In the genomic region with DNA sequence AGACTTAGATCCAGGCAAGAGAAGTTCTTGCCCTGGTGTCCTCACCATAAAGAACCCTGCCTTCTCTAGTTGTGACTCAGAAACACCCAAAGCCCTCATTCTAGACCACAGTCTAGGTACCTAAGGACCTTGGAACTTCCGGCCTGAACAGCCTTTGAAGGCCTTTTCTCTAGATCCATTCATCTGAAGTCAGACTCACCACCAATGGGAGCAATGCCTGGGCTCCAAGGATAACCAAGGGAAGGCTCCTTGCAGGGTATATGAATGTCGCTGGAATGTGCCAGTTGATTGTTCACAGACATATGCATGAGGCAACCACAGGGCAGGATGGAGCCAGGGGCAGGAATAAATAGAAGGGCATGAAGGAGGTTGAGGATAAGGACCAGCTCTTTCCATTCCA, we compare ENCODE assay signal across 16 cellular contexts.
DNase-seq lines count a peak whose midpoint lies in the region; ATAC-seq lines count a peak whose summit lies in the region.
"Had no signal": no experiment of that assay in that cellular context is flagged by ENCODE, and none has a peak within 500 bp of the region (broad histone marks: within the 10 kb centered on the region; RNA-seq: fewer than 3 reads in every experiment).

No MANE protein-coding gene starts in this region.

- ATAC-seq in GM21381 (IDR thresholded peaks at IDR 0.05; ENCODE audit: unreplicated experiment): no peak
- ATAC-seq: CD8-positive, alpha-beta T cell; GM12878 had no signal

- DNase-seq in EH (ENCODE audit: low read depth) (peak; percentile 12), HT1080 (ENCODE audit: low read depth) (peak; percentile 83), amniotic epithelial cell (ENCODE audit: low read depth) (peak; percentile 5), globus pallidus (ENCODE audit: low spot score) (no peak), NCI-H187 treated with DMSO at 0.1 percent for 48 hours (lab: John Stamatoyannopoulos, UW) (no peak), NCI-H2081 treated with DMSO at 0.1 percent for 48 hours (lab: John Stamatoyannopoulos, UW) (no peak)
- DNase-seq: 8988T; Calu3; CD8-positive, alpha-beta T cell; DMS 273 treated with DMSO at 0.1 percent for 48 hours; DMS53; DND-41; GF-D8; H9 had no signal

Comparison
In these comparisons a context has a peak if more than half of its experiments do, and no peak if none do; other contexts are left out.
1. DNase-seq: peak in EH (single experiment), HT1080 (single experiment) and amniotic epithelial cell (single experiment); none in globus pallidus (single experiment), NCI-H187 treated with DMSO at 0.1 percent for 48 hours (single experiment) and NCI-H2081 treated with DMSO at 0.1 percent for 48 hours (single experiment).